ENCODE assay signal across 8 cellular contexts in genomic region chr4:112145326-112145819, GRCh38. TPM values are rescaled to one million over a fixed set of nuclear protein-coding genes. Genes with fewer than 3 reads are reported as not detected.
A peak's percentile ranks its signal among the peaks of the same experiment; 100 is the strongest.
DNase-seq lines count a peak whose midpoint lies in the region; ATAC-seq, FAIRE-seq and TF ChIP-seq lines count a peak whose summit lies in the region.

Gene FAM241A, plus strand, starts transcription at chr4:112145454. Its CDS starts 127 bp downstream, at chr4:112145581.

- DNase-seq in D721Med (ENCODE audit: insufficient read length, low spot score) = peak; percentile 85
- peak; percentile 84 for DNase-seq in HT-29 (ENCODE audit: low spot score)
- peak; percentile 82 for DNase-seq in RPMI7951 (ENCODE audit: low read depth)
- peak; percentile 96 for DNase-seq in activated effector memory CD4-positive, alpha-beta T cell treated with anti-CD3 and anti-CD28 coated beads, Interleukin-2, amount 50 U/mL, for 16 hours
- DNase-seq in fibroblast of villous mesenchyme (ENCODE audit: low read depth) = peak; percentile 83
- DNase-seq in substantia nigra (lab: John Stamatoyannopoulos, UW) = peak; percentile 15 to 92 (median 77)

- peaks cover 41% of the 10 kb centered on the region for H3K27me3 ChIP-seq in neuron (ENCODE audit: insufficient read depth, low read length)

- no peaks in the 10 kb centered on the region for H3K9me3 ChIP-seq in neuron (ENCODE audit: low read length)

- FAIRE-seq in D721Med (lab: Jason Lieb, UNC) = no peak

- peak within 1 kb of the TSS; percentile 97 for H2AFZ ChIP-seq in neuron (ENCODE audit: low read depth, low read length)

- H3K4me3 ChIP-seq in fibroblast of villous mesenchyme (ENCODE audit: low read depth, low read length) = peak within 1 kb of the TSS; percentile 80
- peak within 1 kb of the TSS; percentile 56 for H3K4me3 ChIP-seq in neuron (ENCODE audit: low read length)

- peaks cover 4% of the 10 kb centered on the region for H3K4me1 ChIP-seq in neuron (ENCODE audit: insufficient read depth, low read length)

- H3K27ac ChIP-seq in substantia nigra (ENCODE audit: low read depth, low read length, poor library complexity, severe bottlenecking) = peak within 1 kb of the TSS; percentile 82

- no peaks in the 10 kb centered on the region for H3K36me3 ChIP-seq in neuron (ENCODE audit: insufficient read depth, low read length)

- peak; percentile 87 for ATAC-seq in GM21360 (IDR thresholded peaks at IDR 0.05; ENCODE audit: unreplicated experiment)

- TF ChIP-seq CTCF in D721Med (IDR thresholded peaks at IDR 0.05; ENCODE audit: insufficient read depth, missing control alignments) (no peak), fibroblast of villous mesenchyme (IDR thresholded peaks at IDR 0.05; ENCODE audit: insufficient read depth, low read depth, low read length) (no peak)

RNA-seq across cellular contexts. Expression of gene FAM241A, which starts in this region (rescaled TPM):
- total RNA-seq in HT-29 (2014; rRNA removed; shearing (Covaris generic)) = 0.91 and 0.92 TPM in 2 replicates
- total RNA-seq in RPMI7951 (2014; rRNA removed; shearing (Covaris generic)) = 3.0 and 4.4 TPM in 2 replicates
- 1.3 and 1.6 TPM in 2 replicates for total RNA-seq in fibroblast of villous mesenchyme

Comparison
In these comparisons a context has a peak if more than half of its experiments do, and no peak if none do; other contexts are left out.
1. Peak in every context shown above with its lines: DNase-seq, ATAC-seq, H3K4me3 ChIP-seq and H3K27ac ChIP-seq.
2. Peak in DNase-seq in HT-29; RNA of the gene not detected or under 1 TPM.